11 cellular contexts compared by ENCODE assay signal in genomic region chr10:95837368-95837776, GRCh38.
A peak's percentile ranks its signal among the peaks of the same experiment; 100 is the strongest.
DNase-seq lines count a peak whose midpoint lies in the region; ATAC-seq and TF ChIP-seq lines count a peak whose summit lies in the region.
"Had no signal": no experiment of that assay in that cellular context is flagged by ENCODE, and none has a peak within 500 bp of the region (broad histone marks: within the 10 kb centered on the region; RNA-seq: fewer than 3 reads in every experiment).

No MANE protein-coding gene starts in this region.

- DNase-seq in ascending aorta (ENCODE audit: low spot score in 2 of 2), result no peak
- no peak for DNase-seq in stimulated activated effector memory CD8-positive, alpha-beta T cell treated with anti-CD3 and anti-CD28 coated beads, Interleukin-12 subunit alpha, Interleukin-12 subunit beta, amount 100 ng/mL, for 72 hours (ENCODE audit: low spot score in 2 of 2)
- no peak for DNase-seq in Right ventricle myocardium superior
- DNase-seq in stimulated activated CD4-positive, alpha-beta T cell treated with anti-CD3 and anti-CD28 coated beads, Interleukin-4, amount 100 ng/mL, for 4 hours, result no peak
- no peak for DNase-seq in activated CD4-positive, alpha-beta T cell treated with anti-CD3 and anti-CD28 coated beads, Interleukin-2, amount 50 U/mL, for 1 hour
- DNase-seq: kidney glomerular epithelial cell, NCI-H510A treated with DMSO at 0.1 percent for 48 hours had no signal

- H3K27me3 ChIP-seq in ascending aorta, result no peaks in the 10 kb centered on the region

- peaks cover 78% of the 10 kb centered on the region for H3K4me1 Mint-ChIP-seq in stimulated activated effector memory CD8-positive, alpha-beta T cell treated with anti-CD3 and anti-CD28 coated beads, Interleukin-12 subunit alpha, Interleukin-12 subunit beta, amount 100 ng/mL, for 72 hours

- no peaks in the 10 kb centered on the region for H3K36me3 ChIP-seq in ascending aorta

- TF ChIP-seq CTCF in ascending aorta (IDR thresholded peaks at IDR 0.05), result no peak

- ATAC-seq in GM19023 (IDR thresholded peaks at IDR 0.05; ENCODE audit: unreplicated experiment), result peak; percentile 14
- ATAC-seq in HG02852 (IDR thresholded peaks at IDR 0.05; ENCODE audit: unreplicated experiment), result peak; percentile 6
- ATAC-seq in stimulated activated effector memory CD8-positive, alpha-beta T cell treated with anti-CD3 and anti-CD28 coated beads, Interleukin-12 subunit alpha, Interleukin-12 subunit beta, amount 100 ng/mL, for 72 hours, result no peak
- no peak for ATAC-seq in HG02970 (IDR thresholded peaks at IDR 0.05; ENCODE audit: low FRiP score, unreplicated experiment)
- ATAC-seq in Right ventricle myocardium superior (ENCODE audit: poor library complexity), result no peak

- intact Hi-C loops in ascending aorta (cut with DNase I), result no loop called here
- intact Hi-C loops in Right ventricle myocardium superior (cut with DNase I), result no loop called here

- peak overlapping the region; percentile 14 for H3K4me3 Mint-ChIP-seq in stimulated activated effector memory CD8-positive, alpha-beta T cell treated with anti-CD3 and anti-CD28 coated beads, Interleukin-12 subunit alpha, Interleukin-12 subunit beta, amount 100 ng/mL, for 72 hours
- H3K4me3 Mint-ChIP-seq: activated naive CD4-positive, alpha-beta T cell treated with anti-CD3 and anti-CD28 coated beads, Interleukin-2, amount 50 U/mL, for 24 hours had no signal

- H3K9me3 Mint-ChIP-seq in stimulated activated effector memory CD8-positive, alpha-beta T cell treated with anti-CD3 and anti-CD28 coated beads, Interleukin-12 subunit alpha, Interleukin-12 subunit beta, amount 100 ng/mL, for 72 hours, result peaks cover 2% of the 10 kb centered on the region
- H3K9me3 Mint-ChIP-seq: activated naive CD4-positive, alpha-beta T cell treated with anti-CD3 and anti-CD28 coated beads, Interleukin-2, amount 50 U/mL, for 24 hours had no signal

- H3K36me3 Mint-ChIP-seq in stimulated activated effector memory CD8-positive, alpha-beta T cell treated with anti-CD3 and anti-CD28 coated beads, Interleukin-12 subunit alpha, Interleukin-12 subunit beta, amount 100 ng/mL, for 72 hours, result peaks cover 35% of the 10 kb centered on the region
- H3K36me3 Mint-ChIP-seq: activated naive CD4-positive, alpha-beta T cell treated with anti-CD3 and anti-CD28 coated beads, Interleukin-2, amount 50 U/mL, for 24 hours had no signal

- peak overlapping the region; percentile 67 to 68 for H3K27ac ChIP-seq in ascending aorta

- no peak overlapping the region for H3K4me3 ChIP-seq in ascending aorta

- no peaks in the 10 kb centered on the region for H3K9me3 ChIP-seq in ascending aorta

- H3K4me1 ChIP-seq in ascending aorta, result peaks cover 0 to 20% of the 10 kb centered on the region in 2 donors

- peak overlapping the region; percentile 95 for H3K27ac Mint-ChIP-seq in stimulated activated effector memory CD8-positive, alpha-beta T cell treated with anti-CD3 and anti-CD28 coated beads, Interleukin-12 subunit alpha, Interleukin-12 subunit beta, amount 100 ng/mL, for 72 hours
- H3K27ac Mint-ChIP-seq: activated naive CD4-positive, alpha-beta T cell treated with anti-CD3 and anti-CD28 coated beads, Interleukin-2, amount 50 U/mL, for 24 hours had no signal

Comparison
In these comparisons a context has a peak if more than half of its experiments do, and no peak if none do; other contexts are left out.
1. ATAC-seq: peak in GM19023 (single experiment) and HG02852 (single experiment); none in stimulated activated effector memory CD8-positive, alpha-beta T cell treated with anti-CD3 and anti-CD28 coated beads, Interleukin-12 subunit alpha, Interleukin-12 subunit beta, amount 100 ng/mL, for 72 hours (single experiment), HG02970 (single experiment) and Right ventricle myocardium superior (single experiment).